10 cellular contexts compared by ENCODE assay signal in genomic region chr12:116324684-116325664, GRCh38. TPM values are rescaled to one million over a fixed set of nuclear protein-coding genes. Genes with fewer than 3 reads are reported as not detected.
DNase-seq lines count a peak whose midpoint lies in the region; ATAC-seq and FAIRE-seq lines count a peak whose summit lies in the region.
"Had no signal": no experiment of that assay in that cellular context is flagged by ENCODE, and none has a peak within 500 bp of the region (broad histone marks: within the 10 kb centered on the region; RNA-seq: fewer than 3 reads in every experiment).

No MANE protein-coding gene starts in this region.

- H3K36me3 ChIP-seq in small intestine (ENCODE audit: control insufficient read depth in 2 of 2, insufficient read depth in 2 of 2, low read length in 2 of 2), result no peaks in the 10 kb centered on the region

- H3K9me3 ChIP-seq in small intestine (ENCODE audit: control insufficient read depth, low read depth), result no peaks in the 10 kb centered on the region

- peak; percentile 31 for DNase-seq in activated CD4-positive, alpha-beta T cell treated with anti-CD3 and anti-CD28 coated beads for 36 hours
- DNase-seq in activated CD4-positive, alpha-beta T cell treated with anti-CD3 and anti-CD28 coated beads, Interleukin-2, amount 50 U/mL, for 4 hours, result no peak
- DNase-seq in SKM-1 (lab: John Stamatoyannopoulos, UW; ENCODE audit: unreplicated experiment) (peak; percentile 33), small intestine (peak; percentile 22), DMS153 (lab: John Stamatoyannopoulos, UW) (no peak), Right ventricle myocardium inferior (ENCODE audit: missing footprints) (no peak), occipital lobe (lab: John Stamatoyannopoulos, UW) (no peak)

- H3K27ac ChIP-seq in small intestine (ENCODE audit: low read depth in 1 of 2, low read length in 1 of 2), result peak overlapping the region in 1 of 2 donors; percentile 61

- CTCF ChIA-PET in activated CD4-positive, alpha-beta T cell treated with anti-CD3 and anti-CD28 coated beads for 36 hours (lab: Charles Lee), result no interaction called here

- H3K36me3 Mint-ChIP-seq in activated CD4-positive, alpha-beta T cell treated with anti-CD3 and anti-CD28 coated beads for 36 hours (ENCODE audit: low read depth), result no peaks in the 10 kb centered on the region

- peak; percentile 83 for ATAC-seq in activated CD4-positive, alpha-beta T cell treated with anti-CD3 and anti-CD28 coated beads for 36 hours
- ATAC-seq in HG02970 (IDR thresholded peaks at IDR 0.05; ENCODE audit: low FRiP score, unreplicated experiment) (peak; percentile 56), Right ventricle myocardium inferior (no peak)
- ATAC-seq: Panc1 had no signal

- H3K4me3 ChIP-seq in small intestine (ENCODE audit: low read depth in 1 of 2, low read length in 2 of 2), result no peak overlapping the region

- peaks cover 7% of the 10 kb centered on the region for H3K9me3 Mint-ChIP-seq in activated CD4-positive, alpha-beta T cell treated with anti-CD3 and anti-CD28 coated beads for 36 hours (ENCODE audit: low read depth)

- peak overlapping the region; percentile 76 for H3K27ac Mint-ChIP-seq in activated CD4-positive, alpha-beta T cell treated with anti-CD3 and anti-CD28 coated beads for 36 hours

- 59 to 70% (median 63%) methylated on average over 5 of the region's 5 CpGs for WGBS in small intestine, 3 donors

- H3K4me1 Mint-ChIP-seq in activated CD4-positive, alpha-beta T cell treated with anti-CD3 and anti-CD28 coated beads for 36 hours, result peaks cover 30% of the 10 kb centered on the region

- POLR2A ChIA-PET in activated CD4-positive, alpha-beta T cell treated with anti-CD3 and anti-CD28 coated beads for 36 hours (lab: Charles Lee), result no interaction called here

- no peaks in the 10 kb centered on the region for H3K4me1 ChIP-seq in small intestine (ENCODE audit: control insufficient read depth in 2 of 2, insufficient read depth in 1 of 2, low read depth in 1 of 2, low read length in 1 of 2)

- intact Hi-C loops in activated CD4-positive, alpha-beta T cell treated with anti-CD3 and anti-CD28 coated beads for 36 hours (cut with DNase I, micrococcal nuclease), result loop anchor here in 1 of 2 experiments (1.0 kb wide), 1 partner anchor 34 kb away; no protein-coding TSS in a partner anchor
- intact Hi-C loops in Right ventricle myocardium inferior (cut with DNase I), result no loop called here

- no peak for FAIRE-seq in small intestine (lab: Jason Lieb, UNC)
- FAIRE-seq: A204.1 had no signal

- H3K27me3 Mint-ChIP-seq in activated CD4-positive, alpha-beta T cell treated with anti-CD3 and anti-CD28 coated beads for 36 hours, result no peaks in the 10 kb centered on the region

- H3K4me3 Mint-ChIP-seq in activated CD4-positive, alpha-beta T cell treated with anti-CD3 and anti-CD28 coated beads for 36 hours, result no peak overlapping the region

- H3K27me3 ChIP-seq in small intestine (ENCODE audit: control insufficient read depth in 2 of 2, insufficient read depth in 2 of 2, low read length in 2 of 2), result no peaks in the 10 kb centered on the region

RNA-seq across cellular contexts. Expression of gene MED13L, which starts 47.5 kb away (rescaled TPM):
- total RNA-seq in activated CD4-positive, alpha-beta T cell treated with anti-CD3 and anti-CD28 coated beads for 36 hours, result 10 to 100 TPM; 38.5 to 41.9 TPM
- polyA plus RNA-seq in small intestine, result 10 to 100 TPM in 2 of 3 donors, 1 to 10 TPM in 1; 9.8 to 18.3 (median 10.3) TPM
- total RNA-seq in Right ventricle myocardium inferior, result 59.8 TPM
- total RNA-seq in occipital lobe, result 389 TPM

Comparison
In these comparisons a context has a peak if more than half of its experiments do, and no peak if none do; other contexts are left out.
1. DNase-seq: peak in activated CD4-positive, alpha-beta T cell treated with anti-CD3 and anti-CD28 coated beads for 36 hours (single experiment), SKM-1 (single experiment) and small intestine (single experiment); none in activated CD4-positive, alpha-beta T cell treated with anti-CD3 and anti-CD28 coated beads, Interleukin-2, amount 50 U/mL, for 4 hours (0 of 2), DMS153 (single experiment), Right ventricle myocardium inferior (single experiment) and occipital lobe (single experiment).